ENCODE assay signal across 14 cellular contexts in genomic region chr3:65619391-65620298, GRCh38.
A peak's percentile ranks its signal among the peaks of the same experiment; 100 is the strongest.
DNase-seq lines count a peak whose midpoint lies in the region; ATAC-seq and TF ChIP-seq lines count a peak whose summit lies in the region.
"Had no signal": no experiment of that assay in that cellular context is flagged by ENCODE, and none has a peak within 500 bp of the region (broad histone marks: within the 10 kb centered on the region; RNA-seq: fewer than 3 reads in every experiment).

No MANE protein-coding gene starts in this region.

- no peaks in the 10 kb centered on the region for H3K27me3 ChIP-seq in SK-N-SH (ENCODE audit: insufficient read depth)
- H3K27me3 ChIP-seq: spleen, uterus had no signal

- CTCF ChIA-PET in SK-N-SH (lab: Yijun Ruan, JAX) = interaction anchor here (1.3 to 1.4 kb wide), 2 partner anchors 10 to 25 kb away, joined by 3 read pairs; no protein-coding TSS in a partner anchor

- H3K9ac ChIP-seq in SK-N-SH = no peak overlapping the region

- peaks cover 2% of the 10 kb centered on the region; the same call in 1 of the 2 replicates for H4K20me1 ChIP-seq in SK-N-SH (ENCODE audit: insufficient read depth)

- no peak for TF ChIP-seq RAD21 in SK-N-SH (IDR thresholded peaks at IDR 0.05; ENCODE audit: low read length)

- TF ChIP-seq CTCF in AG10803 (conservative IDR thresholded peaks at IDR 0.05; ENCODE audit: low read length) (no peak), SK-N-SH (IDR thresholded peaks at IDR 0.05) (no peak)

- H3K9me3 ChIP-seq in SK-N-SH = no peaks in the 10 kb centered on the region
- H3K9me3 ChIP-seq: spleen, uterus had no signal

- no peak overlapping the region for H3K4me2 ChIP-seq in SK-N-SH

- H3K4me3 ChIP-seq in AG10803 (ENCODE audit: low read length) = no peak overlapping the region
- H3K4me3 ChIP-seq in SK-N-SH (ENCODE audit: low read depth in 2 of 2, low read length in 1 of 2) = no peak overlapping the region
- H3K4me3 ChIP-seq: spleen, uterus had no signal

- H3K27ac ChIP-seq in SK-N-SH (ENCODE audit: low read depth in 2 of 2, low read length in 1 of 2) = no peak overlapping the region
- H3K27ac ChIP-seq: spleen had no signal

- ATAC-seq in HG03469 (IDR thresholded peaks at IDR 0.05; ENCODE audit: unreplicated experiment) = no peak
- ATAC-seq: activated CD8-positive, alpha-beta T cell treated with anti-CD3 and anti-CD28 coated beads, Interleukin-2, amount 10 ng/mL, durations not matched to agents 7 days and 5 days; naive thymus-derived CD4-positive, alpha-beta T cell had no signal

- DNase-seq in AG10803 (ENCODE audit: low read depth) (peak; percentile 38), HT1080 (ENCODE audit: low read depth) (peak; percentile 8), cerebellum (ENCODE audit: low spot score) (peak; percentile 35), lung microvascular endothelial cell (ENCODE audit: low read depth in 2 of 2) (peak; percentile 82 to 84), SK-N-SH (no peak), HuH-7.5 (ENCODE audit: low spot score) (no peak), SK-N-DZ (ENCODE audit: low spot score) (no peak)
- DNase-seq: activated CD8-positive, alpha-beta T cell treated with anti-CD3 and anti-CD28 coated beads, Interleukin-2, amount 10 ng/mL, durations not matched to agents 7 days and 5 days; CD4-positive, alpha-beta memory T cell; naive thymus-derived CD4-positive, alpha-beta T cell; NCI-H1048; spleen; uterus had no signal

- no peaks in the 10 kb centered on the region for H3F3A ChIP-seq in SK-N-SH (replicated peaks; ENCODE audit: insufficient read depth)

- H3K9me2 ChIP-seq in SK-N-SH = no peaks in the 10 kb centered on the region

- POLR2A ChIA-PET in SK-N-SH (lab: Yijun Ruan, JAX) = no interaction called here

- H3K36me3 ChIP-seq in SK-N-SH (replicated peaks in 1 of 2; ENCODE audit: control insufficient read depth in 1 of 2, insufficient read depth in 2 of 2, low read length in 1 of 2) = no peaks in the 10 kb centered on the region
- H3K36me3 ChIP-seq: spleen, uterus had no signal

- WGBS in SK-N-SH (ENCODE audit: low lambda C conversion rate) = 78% methylated on average over 6 of the region's 6 CpGs

- TF ChIP-seq EP300 in SK-N-SH (IDR thresholded peaks at IDR 0.05; ENCODE audit: borderline replicate concordance in 1 of 2, low read depth in 1 of 2, low read length in 1 of 2) = no peak

- peaks cover 4% of the 10 kb centered on the region; the same call in 1 of the 2 replicates for H3K79me2 ChIP-seq in SK-N-SH (ENCODE audit: insufficient read depth)

- peaks cover 0 to 8% of the 10 kb centered on the region in 2 experiments; a peak in 1 of 4 replicates for H3K4me1 ChIP-seq in SK-N-SH (ENCODE audit: control insufficient read depth in 1 of 2, insufficient read depth in 2 of 2, low read depth in 1 of 2, low read length in 1 of 2)
- H3K4me1 ChIP-seq: uterus had no signal

- H2AFZ ChIP-seq in SK-N-SH (ENCODE audit: low read depth) = no peak overlapping the region

TF ChIP-seq in SK-N-SH, 30 proteins besides CTCF, POLR2A, EP300 and RAD21:
- no peak for TF ChIP-seq ELF1 (IDR thresholded peaks at IDR 0.05)
- TF ChIP-seq MXI1 (IDR thresholded peaks at IDR 0.05; ENCODE audit: low read depth, low read length) = no peak
- no peak for TF ChIP-seq FOXM1 (IDR thresholded peaks at IDR 0.05; ENCODE audit: low read depth)
- no peak for TF ChIP-seq NRF1 (IDR thresholded peaks at IDR 0.05; ENCODE audit: low read depth, low read length)
- TF ChIP-seq USF2 (IDR thresholded peaks at IDR 0.05; ENCODE audit: borderline replicate concordance, low read depth, low read length) = no peak
- no peak for TF ChIP-seq TCF12 (IDR thresholded peaks at IDR 0.05)
- no peak for TF ChIP-seq EZH2phosphoT487 (IDR thresholded peaks at IDR 0.05; ENCODE audit: borderline replicate concordance, low read depth)
TF ChIP-seq in SK-N-SH: peak in this region for 0.

Comparison
In these comparisons a context has a peak if more than half of its experiments do, and no peak if none do; other contexts are left out.
1. DNase-seq: peak in AG10803 (single experiment), HT1080 (single experiment), cerebellum (single experiment) and lung microvascular endothelial cell (2 of 2); none in SK-N-SH (single experiment), HuH-7.5 (single experiment) and SK-N-DZ (single experiment).